In the genomic region with DNA sequence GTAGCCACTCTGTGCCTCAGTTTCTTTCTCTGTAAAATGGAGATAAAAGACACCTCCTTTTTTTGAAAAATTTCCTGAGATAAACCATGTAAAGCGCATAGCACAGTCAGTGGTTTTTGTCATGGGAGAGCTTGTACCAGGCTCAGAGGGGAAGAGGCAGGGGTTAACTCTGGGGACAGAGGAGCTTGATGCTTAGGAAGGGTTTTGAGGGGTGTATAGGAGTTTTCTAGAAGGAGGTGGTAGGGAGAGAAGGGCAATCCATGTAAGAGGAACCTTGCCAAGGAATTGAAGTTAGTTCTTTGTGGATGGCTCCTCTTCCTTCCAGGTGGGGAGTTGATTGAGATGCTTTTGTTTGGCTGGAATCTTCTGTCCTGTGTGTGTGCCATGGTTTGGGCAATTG, we compare ENCODE assay signal across 1 cellular context.
TF ChIP-seq lines count a peak whose summit lies in the region.

No MANE protein-coding gene starts in this region.

TF ChIP-seq in WTC11, 78 proteins besides CTCF, POLR2A, EP300 and RAD21 (continued from another document):
- TF ChIP-seq, protein P1, sequence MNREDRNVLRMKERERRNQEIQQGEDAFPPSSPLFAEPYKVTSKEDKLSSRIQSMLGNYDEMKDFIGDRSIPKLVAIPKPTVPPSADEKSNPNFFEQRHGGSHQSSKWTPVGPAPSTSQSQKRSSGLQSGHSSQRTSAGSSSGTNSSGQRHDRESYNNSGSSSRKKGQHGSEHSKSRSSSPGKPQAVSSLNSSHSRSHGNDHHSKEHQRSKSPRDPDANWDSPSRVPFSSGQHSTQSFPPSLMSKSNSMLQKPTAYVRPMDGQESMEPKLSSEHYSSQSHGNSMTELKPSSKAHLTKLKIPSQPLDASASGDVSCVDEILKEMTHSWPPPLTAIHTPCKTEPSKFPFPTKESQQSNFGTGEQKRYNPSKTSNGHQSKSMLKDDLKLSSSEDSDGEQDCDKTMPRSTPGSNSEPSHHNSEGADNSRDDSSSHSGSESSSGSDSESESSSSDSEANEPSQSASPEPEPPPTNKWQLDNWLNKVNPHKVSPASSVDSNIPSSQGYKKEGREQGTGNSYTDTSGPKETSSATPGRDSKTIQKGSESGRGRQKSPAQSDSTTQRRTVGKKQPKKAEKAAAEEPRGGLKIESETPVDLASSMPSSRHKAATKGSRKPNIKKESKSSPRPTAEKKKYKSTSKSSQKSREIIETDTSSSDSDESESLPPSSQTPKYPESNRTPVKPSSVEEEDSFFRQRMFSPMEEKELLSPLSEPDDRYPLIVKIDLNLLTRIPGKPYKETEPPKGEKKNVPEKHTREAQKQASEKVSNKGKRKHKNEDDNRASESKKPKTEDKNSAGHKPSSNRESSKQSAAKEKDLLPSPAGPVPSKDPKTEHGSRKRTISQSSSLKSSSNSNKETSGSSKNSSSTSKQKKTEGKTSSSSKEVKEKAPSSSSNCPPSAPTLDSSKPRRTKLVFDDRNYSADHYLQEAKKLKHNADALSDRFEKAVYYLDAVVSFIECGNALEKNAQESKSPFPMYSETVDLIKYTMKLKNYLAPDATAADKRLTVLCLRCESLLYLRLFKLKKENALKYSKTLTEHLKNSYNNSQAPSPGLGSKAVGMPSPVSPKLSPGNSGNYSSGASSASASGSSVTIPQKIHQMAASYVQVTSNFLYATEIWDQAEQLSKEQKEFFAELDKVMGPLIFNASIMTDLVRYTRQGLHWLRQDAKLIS (CRISPR knock-in tag; IDR thresholded peaks at IDR 0.05; ENCODE audit: borderline replicate concordance) = no peak
- TF ChIP-seq SMAD4 (CRISPR knock-in tag; IDR thresholded peaks at IDR 0.05) = no peak
- TF ChIP-seq, protein P2, sequence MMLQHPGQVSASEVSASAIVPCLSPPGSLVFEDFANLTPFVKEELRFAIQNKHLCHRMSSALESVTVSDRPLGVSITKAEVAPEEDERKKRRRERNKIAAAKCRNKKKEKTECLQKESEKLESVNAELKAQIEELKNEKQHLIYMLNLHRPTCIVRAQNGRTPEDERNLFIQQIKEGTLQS (CRISPR knock-in tag; conservative IDR thresholded peaks at IDR 0.05) = no peak
- TF ChIP-seq KAT7 (CRISPR knock-in tag; IDR thresholded peaks at IDR 0.05; ENCODE audit: borderline replicate concordance) = no peak
- no peak for TF ChIP-seq NR3C1 (CRISPR knock-in tag; conservative IDR thresholded peaks at IDR 0.05; ENCODE audit: low read depth)
- TF ChIP-seq ATF1 (CRISPR knock-in tag; IDR thresholded peaks at IDR 0.05) = no peak
